In genomic region chr20:33431797-33432381, GRCh38 we compare ENCODE assay signal across 17 cellular contexts. TPM values are rescaled to one million over a fixed set of nuclear protein-coding genes. Genes with fewer than 3 reads are reported as not detected.
DNase-seq lines count a peak whose midpoint lies in the region; ATAC-seq and TF ChIP-seq lines count a peak whose summit lies in the region.
"Had no signal": no experiment of that assay in that cellular context is flagged by ENCODE, and none has a peak within 500 bp of the region (broad histone marks: within the 10 kb centered on the region; RNA-seq: fewer than 3 reads in every experiment).

No MANE protein-coding gene starts in this region.

- DNase-seq in AG20443 (ENCODE audit: low spot score), result peak; percentile 39
- peak in 33 of 61 donors; percentile 6 to 81 (median 41) for DNase-seq in caudate nucleus (lab: John Stamatoyannopoulos, UW)
- peak in 1 of 2 donors; percentile 46 for DNase-seq in heart right ventricle
- DNase-seq in putamen (ENCODE audit: low spot score), result peak; percentile 79
- no peak for DNase-seq in stimulated activated CD4-positive, alpha-beta T cell treated with anti-CD3 and anti-CD28 coated beads, Interleukin-4, amount 100 ng/mL, for 1 hour
- DNase-seq in activated CD8-positive, alpha-beta memory T cell treated with anti-CD3 and anti-CD28 coated beads, Interleukin-2, amount 50 U/mL, for 4 hours, result no peak
- DNase-seq in upper lobe of left lung, result no peak
- DNase-seq: activated CD4-positive, alpha-beta T cell treated with anti-CD3 and anti-CD28 coated beads, Interleukin-2, amount 10 ng/mL, durations not matched to agents 7 days and 5 days; MG63; naive B cell; NCI-H2029 treated with DMSO at 0.1 percent for 48 hours; NCI-H510A; stimulated activated CD4-positive, alpha-beta T cell treated with anti-CD3 and anti-CD28 coated beads, Interleukin-1b, Interleukin-23, amount 100 ng/mL, for 48 hours; T1000; trophoblast cell had no signal

- H3K36me3 ChIP-seq in heart right ventricle (peaks cover 0 to 18% (median 0%) of the 10 kb centered on the region in 9 donors), upper lobe of left lung (no peaks in the 10 kb centered on the region)
- H3K36me3 ChIP-seq: MG63 had no signal

- TF ChIP-seq CTCF in heart right ventricle (IDR thresholded peaks at IDR 0.05), result no peak
- TF ChIP-seq CTCF in upper lobe of left lung (IDR thresholded peaks at IDR 0.05), result no peak

- ATAC-seq in heart right ventricle (peak; percentile 49 to 85 (median 60)), HG02885 (IDR thresholded peaks at IDR 0.05; ENCODE audit: poor library complexity, unreplicated experiment) (no peak), upper lobe of left lung (ENCODE audit: low FRiP score in 2 of 2) (no peak)
- ATAC-seq: HCT116 had no signal

- H3K4me3 ChIP-seq in heart right ventricle (no peak overlapping the region), upper lobe of left lung (no peak overlapping the region)
- H3K4me3 ChIP-seq: MG63 had no signal

- TF ChIP-seq POLR2A in upper lobe of left lung (IDR thresholded peaks at IDR 0.05), result no peak

- H3K27ac ChIP-seq in caudate nucleus (ENCODE audit: low read depth, low read length) (peak overlapping the region; percentile 89), heart right ventricle (peak overlapping the region; percentile 48 to 92 (median 80)), upper lobe of left lung (no peak overlapping the region)

- WGBS in heart right ventricle, 2 donors, result 36 to 37% methylated on average over 5 of the region's 5 CpGs
- 69 to 81% methylated on average over 4 to 5 of the region's 5 CpGs for WGBS in upper lobe of left lung, 2 donors

- intact Hi-C loops in heart right ventricle (cut with DNase I), result no loop called here

- H3K9me3 ChIP-seq in heart right ventricle (no peaks in the 10 kb centered on the region), upper lobe of left lung (no peaks in the 10 kb centered on the region)
- H3K9me3 ChIP-seq: MG63 had no signal

- H3K4me1 ChIP-seq in heart right ventricle (peaks cover 7 to 84% (median 38%) of the 10 kb centered on the region in 9 donors), upper lobe of left lung (no peaks in the 10 kb centered on the region)

- H3K27me3 ChIP-seq in heart right ventricle, result no peaks in the 10 kb centered on the region
- H3K27me3 ChIP-seq in upper lobe of left lung, result no peaks in the 10 kb centered on the region
- H3K27me3 ChIP-seq: MG63 had no signal

- TF ChIP-seq EP300 in upper lobe of left lung (IDR thresholded peaks at IDR 0.05), result no peak

RNA-seq across cellular contexts. Expression of gene SNTA1, which starts 11.7 kb away (rescaled TPM):
- total RNA-seq in heart right ventricle (100 to 1,000 TPM; 137 to 219 (median 150) TPM), upper lobe of left lung (10 to 100 TPM in 3 of 6 donors, 1 to 10 TPM in 3; 8.2 to 23.4 (median 11.3) TPM)
- polyA plus RNA-seq in heart right ventricle, result 100 to 1,000 TPM in 1 of 2 donors, 10 to 100 TPM in 1; 83.7 to 207 TPM

RNA-seq across cellular contexts. Expression of gene CDK5RAP1, which starts 30.6 kb away (rescaled TPM):
- total RNA-seq in heart right ventricle (10 to 100 TPM; 16.9 to 27.4 (median 21.7) TPM), upper lobe of left lung (10 to 100 TPM; 19.1 to 33.7 (median 25.0) TPM)
- polyA plus RNA-seq in heart right ventricle, result 10 to 100 TPM; 33.6 to 42.6 TPM

RNA-seq across cellular contexts. Expression of gene CBFA2T2, which starts 58.0 kb away (rescaled TPM):
- total RNA-seq in heart right ventricle (10 to 100 TPM in 8 of 10 donors, 1 to 10 TPM in 2; 8.5 to 13.3 (median 11.5) TPM), upper lobe of left lung (10 to 100 TPM; 10.0 to 35.6 (median 16.2) TPM)
- 1 to 10 TPM; 3.5 to 8.0 TPM for polyA plus RNA-seq in heart right ventricle

Comparison
In these comparisons a context has a peak if more than half of its experiments do, and no peak if none do; other contexts are left out.
1. DNase-seq: peak in AG20443 (single experiment), caudate nucleus (33 of 61) and putamen (single experiment); none in stimulated activated CD4-positive, alpha-beta T cell treated with anti-CD3 and anti-CD28 coated beads, Interleukin-4, amount 100 ng/mL, for 1 hour (single experiment), activated CD8-positive, alpha-beta memory T cell treated with anti-CD3 and anti-CD28 coated beads, Interleukin-2, amount 50 U/mL, for 4 hours (single experiment) and upper lobe of left lung (0 of 2).
2. H3K27ac ChIP-seq: peak in caudate nucleus (single experiment) and heart right ventricle (10 of 10); none in upper lobe of left lung (0 of 4).
3. ATAC-seq: peak in heart right ventricle (8 of 8); none in HG02885 (single experiment) and upper lobe of left lung (0 of 2).
4. RNA of gene SNTA1, which starts 11.7 kb away (total RNA-seq): 137 to 219 TPM in heart right ventricle; 8.2 to 23.4 TPM in upper lobe of left lung; every median in the first group is over 4 times any median in the second.